In the genomic region with DNA sequence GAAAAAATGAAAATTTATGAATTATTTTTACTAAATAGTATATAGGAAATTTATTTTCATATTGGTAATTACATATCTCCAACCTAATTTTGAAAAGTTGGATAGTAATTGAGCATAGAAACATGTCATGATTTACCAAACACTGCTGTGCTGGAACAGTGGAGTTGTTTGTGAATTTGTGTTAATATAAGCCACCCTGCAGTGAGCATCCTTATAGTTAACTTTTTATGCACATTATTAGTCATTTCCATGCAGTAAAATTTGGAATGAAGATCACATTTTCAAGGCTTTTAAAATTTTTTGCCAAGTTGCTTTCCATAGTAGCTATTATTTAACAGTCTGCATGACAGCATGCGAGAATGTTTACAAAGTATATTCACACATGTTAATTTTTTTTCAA, we compare ENCODE assay signal across 20 cellular contexts.
DNase-seq lines count a peak whose midpoint lies in the region; ATAC-seq, FAIRE-seq and TF ChIP-seq lines count a peak whose summit lies in the region.
"Had no signal": no experiment of that assay in that cellular context is flagged by ENCODE, and none has a peak within 500 bp of the region (broad histone marks: within the 10 kb centered on the region; RNA-seq: fewer than 3 reads in every experiment).

No MANE protein-coding gene starts in this region.

- no peak overlapping the region for H3K9ac ChIP-seq in HepG2 (ENCODE audit: insufficient read depth, low read depth, low read length)
- H3K9ac ChIP-seq: BLaER1 treated with 17β-estradiol and CSF1 and Interleukin-3, amounts not matched to agents 10 nM and 100 nM had no signal

- no peak for TF ChIP-seq EP300 in HepG2 (IDR thresholded peaks at IDR 0.05; ENCODE audit: low read depth in 2 of 2, low read length in 2 of 2)
- no peak for TF ChIP-seq EP300 in HepG2 (CRISPR knock-in tag; IDR thresholded peaks at IDR 0.05; ENCODE audit: borderline replicate concordance)

- POLR2A ChIA-PET in HepG2 (lab: Yijun Ruan, JAX), result no interaction called here

- TF ChIP-seq RAD21 in HepG2 (CRISPR knock-in tag; IDR thresholded peaks at IDR 0.05), result no peak

- H3K9me3 ChIP-seq in HepG2 (ENCODE audit: low read length), result no peaks in the 10 kb centered on the region
- no peaks in the 10 kb centered on the region for H3K9me3 ChIP-seq in right lobe of liver
- H3K9me3 ChIP-seq: A549; BLaER1 treated with 17β-estradiol and CSF1 and Interleukin-3, amounts not matched to agents 10 nM and 100 nM; Caco-2 had no signal

- WGBS in HepG2 (ENCODE audit: low lambda C conversion rate), result 90% methylated on average over 1 of the region's 1 CpG
- 100% methylated on average over 1 of the region's 1 CpG for WGBS in right lobe of liver (ENCODE audit: insufficient coverage, low coverage, low lambda C conversion rate, missing lambda C conversion rate)

- H3K36me3 ChIP-seq in HepG2 (replicated peaks in 1 of 2; ENCODE audit: control insufficient read depth in 1 of 2, insufficient read depth in 2 of 2, low read length in 2 of 2) (peaks cover 22 to 75% of the 10 kb centered on the region in 2 experiments), right lobe of liver (peaks cover 0 to 39% (median 21%) of the 10 kb centered on the region in 4 donors)

- H3K4me1 ChIP-seq in HepG2 (ENCODE audit: insufficient read depth, low read length), result no peaks in the 10 kb centered on the region
- no peaks in the 10 kb centered on the region for H3K4me1 ChIP-seq in right lobe of liver
- H3K4me1 ChIP-seq: A549; BLaER1 treated with 17β-estradiol and CSF1 and Interleukin-3, amounts not matched to agents 10 nM and 100 nM; Caco-2 had no signal

- BruUV-seq in HepG2 (replicated peaks; lab: Mats Ljungman, UMichigan), result no TSS peak

- intact Hi-C loops in HepG2 (cut with micrococcal nuclease; ENCODE audit: unreplicated experiment) (no loop called here), right lobe of liver (cut with DNase I) (no loop called here)

- TF ChIP-seq POLR2A in HepG2 (IDR thresholded peaks at IDR 0.05; ENCODE audit: insufficient read depth in 1 of 2, low read depth in 2 of 2, low read length in 2 of 2) (no peak), right lobe of liver (IDR thresholded peaks at IDR 0.05) (no peak)

- CTCF ChIA-PET in HepG2 (lab: Yijun Ruan, JAX; ENCODE audit: low intra/inter-chr PET ratio, low total read pairs), result no interaction called here

- TF ChIP-seq CTCF in HepG2 (CRISPR knock-in tag; IDR thresholded peaks at IDR 0.05) (no peak), right lobe of liver (IDR thresholded peaks at IDR 0.05) (no peak)

- H3K27ac ChIP-seq in HepG2 (ENCODE audit: extremely low read length, insufficient read depth, low read length) (no peak overlapping the region), right lobe of liver (no peak overlapping the region)
- H3K27ac ChIP-seq: 22Rv1; A549; BLaER1 treated with 17β-estradiol and CSF1 and Interleukin-3, amounts not matched to agents 10 nM and 100 nM; C4-2B had no signal

- ATAC-seq in HepG2 (no peak), right lobe of liver (no peak), HG02678 (IDR thresholded peaks at IDR 0.05; ENCODE audit: unreplicated experiment) (no peak)
- ATAC-seq: A549; CD8-positive, alpha-beta T cell; GM12878 had no signal

- H4K20me1 ChIP-seq in HepG2 (ENCODE audit: insufficient read depth, low read length), result no peaks in the 10 kb centered on the region
- H4K20me1 ChIP-seq: BLaER1 treated with 17β-estradiol and CSF1 and Interleukin-3, amounts not matched to agents 10 nM and 100 nM had no signal

- H2AFZ ChIP-seq in HepG2 (ENCODE audit: low read length), result no peak overlapping the region

- FAIRE-seq in HepG2 (lab: Jason Lieb, UNC), result no peak
- peak; percentile 64 for FAIRE-seq in colon (lab: Jason Lieb, UNC)
- FAIRE-seq: A549, GM12878, GM12892, GM18507 had no signal

- DNase-seq in HepG2 (ENCODE audit: low spot score) (no peak), right lobe of liver (no peak)
- DNase-seq in stimulated activated CD4-positive, alpha-beta T cell treated with anti-CD3 and anti-CD28 coated beads, Interleukin-12 subunit alpha, Interleukin-12 subunit beta, amount 100 ng/mL, for 4 hours, result no peak
- DNase-seq: AML-193; Caco-2; Calu3; CD4-positive, alpha-beta T cell; CD8-positive, alpha-beta T cell; DMS79 treated with DMSO at 0.1 percent for 48 hours; EL; GDM1 had no signal

- in situ Hi-C loops in HepG2 (cut with HindIII; ENCODE audit: extremely low pct_ligation_motif_present, low pct_unique_long_range_greater_than_20kb), result no loop called here

- no peaks in the 10 kb centered on the region for H3K79me2 ChIP-seq in HepG2 (ENCODE audit: insufficient read depth, low read length)

- H3K27me3 ChIP-seq in HepG2 (ENCODE audit: control insufficient read depth in 1 of 2, insufficient read depth in 2 of 2, low read length in 2 of 2), result no peaks in the 10 kb centered on the region
- H3K27me3 ChIP-seq in right lobe of liver, result no peaks in the 10 kb centered on the region
- H3K27me3 ChIP-seq: BLaER1 treated with 17β-estradiol and CSF1 and Interleukin-3, amounts not matched to agents 10 nM and 100 nM had no signal

- no peak overlapping the region for H3K4me3 ChIP-seq in HepG2 (replicated peaks in 1 of 3; ENCODE audit: insufficient read depth in 1 of 3, low read depth in 2 of 3, low read length in 3 of 3)
- no peak overlapping the region for H3K4me3 ChIP-seq in right lobe of liver
- H3K4me3 ChIP-seq: A549; BLaER1 treated with 17β-estradiol and CSF1 and Interleukin-3, amounts not matched to agents 10 nM and 100 nM; GM12878 had no signal

- no peak overlapping the region for H3K4me2 ChIP-seq in HepG2 (ENCODE audit: low read depth, low read length)
- H3K4me2 ChIP-seq: A549; BLaER1 treated with 17β-estradiol and CSF1 and Interleukin-3, amounts not matched to agents 10 nM and 100 nM had no signal

TF ChIP-seq in HepG2, 621 proteins besides CTCF, POLR2A, EP300 and RAD21:
- TF ChIP-seq ZNF10 (CRISPR knock-in tag; IDR thresholded peaks at IDR 0.05; ENCODE audit: borderline replicate concordance, low read depth), result no peak
- TF ChIP-seq, protein P1, sequence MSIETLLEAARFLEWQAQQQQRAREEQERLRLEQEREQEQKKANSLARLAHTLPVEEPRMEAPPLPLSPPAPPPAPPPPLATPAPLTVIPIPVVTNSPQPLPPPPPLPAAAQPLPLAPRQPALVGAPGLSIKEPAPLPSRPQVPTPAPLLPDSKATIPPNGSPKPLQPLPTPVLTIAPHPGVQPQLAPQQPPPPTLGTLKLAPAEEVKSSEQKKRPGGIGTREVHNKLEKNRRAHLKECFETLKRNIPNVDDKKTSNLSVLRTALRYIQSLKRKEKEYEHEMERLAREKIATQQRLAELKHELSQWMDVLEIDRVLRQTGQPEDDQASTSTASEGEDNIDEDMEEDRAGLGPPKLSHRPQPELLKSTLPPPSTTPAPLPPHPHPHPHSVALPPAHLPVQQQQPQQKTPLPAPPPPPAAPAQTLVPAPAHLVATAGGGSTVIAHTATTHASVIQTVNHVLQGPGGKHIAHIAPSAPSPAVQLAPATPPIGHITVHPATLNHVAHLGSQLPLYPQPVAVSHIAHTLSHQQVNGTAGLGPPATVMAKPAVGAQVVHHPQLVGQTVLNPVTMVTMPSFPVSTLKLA (IDR thresholded peaks at IDR 0.05), result peak; percentile 47
